ENCODE assay signal across 15 cellular contexts in the genomic region with DNA sequence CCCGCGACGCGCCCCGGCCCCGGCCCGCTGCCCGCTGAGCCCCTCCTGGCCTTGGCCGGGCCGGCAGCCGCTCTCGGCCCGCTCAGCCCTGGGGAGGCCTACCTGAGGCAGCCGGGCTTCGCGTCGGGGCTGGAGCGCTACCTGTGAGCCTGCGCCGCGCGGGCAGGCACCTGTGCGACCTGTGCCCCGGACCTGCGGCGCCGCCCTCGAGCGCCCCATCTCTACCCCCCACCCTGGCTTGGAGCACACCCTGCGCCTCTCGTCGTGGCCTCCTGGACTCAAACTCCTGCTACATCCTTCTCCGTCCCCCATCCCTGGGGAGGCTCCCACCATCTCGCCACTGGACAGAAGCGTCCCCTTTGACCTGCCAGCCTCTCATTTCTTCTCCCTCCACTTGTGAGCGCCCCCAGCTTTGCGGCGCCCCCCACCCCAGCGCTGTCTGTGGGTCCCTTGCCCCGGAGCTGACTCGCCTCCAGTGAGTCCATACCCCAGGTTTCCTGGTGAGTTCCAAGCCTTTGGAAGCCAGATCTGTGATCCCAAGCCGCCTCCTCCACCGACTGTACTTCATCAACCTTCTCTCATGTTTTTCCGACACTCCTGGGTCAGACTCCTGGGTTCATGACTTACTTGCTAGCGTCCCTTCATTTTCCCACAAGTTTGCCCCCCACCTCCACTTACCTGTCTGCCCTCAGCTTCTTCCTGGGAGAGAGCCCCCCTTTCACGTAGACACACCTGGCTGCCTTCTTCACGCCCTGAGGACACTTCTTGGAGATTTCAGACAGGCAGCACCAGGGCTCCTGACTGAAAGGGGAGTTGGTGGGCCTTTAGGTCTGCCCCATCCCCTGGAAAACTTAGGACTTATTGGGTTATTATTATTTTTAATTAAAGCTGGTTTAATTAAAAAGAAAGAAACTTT. TPM values are rescaled to one million over a fixed set of nuclear protein-coding genes. Genes with fewer than 3 reads are reported as not detected.
DNase-seq lines count a peak whose midpoint lies in the region; ATAC-seq lines count a peak whose summit lies in the region.
"Had no signal": no experiment of that assay in that cellular context is flagged by ENCODE, and none has a peak within 500 bp of the region (broad histone marks: within the 10 kb centered on the region; RNA-seq: fewer than 3 reads in every experiment).

No MANE protein-coding gene starts in this region.

- peak overlapping the region; percentile 37 for H3K4me3 Mint-ChIP-seq in T-helper 2 cell treated with Interferon-gamma antibody and Interleukin-4, amounts not matched to agents 5 μg/mL and 100 μg/mL, for 36 hours
- no peak overlapping the region for H3K4me3 Mint-ChIP-seq in activated T-helper 1 cell treated with anti-CD3 and anti-CD28 coated beads, Interleukin-12 subunit alpha, Interleukin-12 subunit beta, Interleukin-2, Interleukin-4 antibody, amounts not matched to agents 30 ng/mL and 10 ng/mL and 1 ng/mL, durations not matched to agents 14 hours and 24 hours and 36 hours
- H3K4me3 Mint-ChIP-seq in stimulated activated effector memory CD8-positive, alpha-beta T cell treated with anti-CD3 and anti-CD28 coated beads, Interleukin-12 subunit alpha, Interleukin-12 subunit beta, amount 100 ng/mL, for 72 hours, result peak overlapping the region; percentile 64
- no peak overlapping the region for H3K4me3 Mint-ChIP-seq in activated CD8-positive, alpha-beta memory T cell treated with anti-CD3 and anti-CD28 coated beads, Interleukin-2, amount 10 ng/mL, durations not matched to agents 7 days and 5 days

- H3K4me1 Mint-ChIP-seq in T-helper 2 cell treated with Interferon-gamma antibody and Interleukin-4, amounts not matched to agents 5 μg/mL and 100 μg/mL, for 36 hours (ENCODE audit: low read depth), result peaks cover 2% of the 10 kb centered on the region
- no peaks in the 10 kb centered on the region for H3K4me1 Mint-ChIP-seq in activated T-helper 1 cell treated with anti-CD3 and anti-CD28 coated beads, Interleukin-12 subunit alpha, Interleukin-12 subunit beta, Interleukin-2, Interleukin-4 antibody, amounts not matched to agents 30 ng/mL and 10 ng/mL and 1 ng/mL, durations not matched to agents 14 hours and 24 hours and 36 hours (ENCODE audit: low read depth)
- peaks cover 7% of the 10 kb centered on the region for H3K4me1 Mint-ChIP-seq in stimulated activated effector memory CD8-positive, alpha-beta T cell treated with anti-CD3 and anti-CD28 coated beads, Interleukin-12 subunit alpha, Interleukin-12 subunit beta, amount 100 ng/mL, for 72 hours
- peaks cover 7% of the 10 kb centered on the region for H3K4me1 Mint-ChIP-seq in activated CD8-positive, alpha-beta memory T cell treated with anti-CD3 and anti-CD28 coated beads, Interleukin-2, amount 10 ng/mL, durations not matched to agents 7 days and 5 days

- no peaks in the 10 kb centered on the region for H3K9me3 Mint-ChIP-seq in T-helper 2 cell treated with Interferon-gamma antibody and Interleukin-4, amounts not matched to agents 5 μg/mL and 100 μg/mL, for 36 hours
- no peaks in the 10 kb centered on the region for H3K9me3 Mint-ChIP-seq in activated T-helper 1 cell treated with anti-CD3 and anti-CD28 coated beads, Interleukin-12 subunit alpha, Interleukin-12 subunit beta, Interleukin-2, Interleukin-4 antibody, amounts not matched to agents 30 ng/mL and 10 ng/mL and 1 ng/mL, durations not matched to agents 14 hours and 24 hours and 36 hours
- H3K9me3 Mint-ChIP-seq in stimulated activated effector memory CD8-positive, alpha-beta T cell treated with anti-CD3 and anti-CD28 coated beads, Interleukin-12 subunit alpha, Interleukin-12 subunit beta, amount 100 ng/mL, for 72 hours, result no peaks in the 10 kb centered on the region
- H3K9me3 Mint-ChIP-seq in activated CD8-positive, alpha-beta memory T cell treated with anti-CD3 and anti-CD28 coated beads, Interleukin-2, amount 10 ng/mL, durations not matched to agents 7 days and 5 days (ENCODE audit: low read depth), result no peaks in the 10 kb centered on the region

- peak overlapping the region; percentile 28; the same call in 1 of the 2 replicates for H3K4me3 ChIP-seq in iPS-18c (ENCODE audit: insufficient read depth, low read depth, low read length)

- H3K27me3 Mint-ChIP-seq in T-helper 2 cell treated with Interferon-gamma antibody and Interleukin-4, amounts not matched to agents 5 μg/mL and 100 μg/mL, for 36 hours (ENCODE audit: low read depth), result peaks cover 70% of the 10 kb centered on the region
- peaks cover 65% of the 10 kb centered on the region for H3K27me3 Mint-ChIP-seq in activated T-helper 1 cell treated with anti-CD3 and anti-CD28 coated beads, Interleukin-12 subunit alpha, Interleukin-12 subunit beta, Interleukin-2, Interleukin-4 antibody, amounts not matched to agents 30 ng/mL and 10 ng/mL and 1 ng/mL, durations not matched to agents 14 hours and 24 hours and 36 hours (ENCODE audit: insufficient read depth)
- peaks cover 53% of the 10 kb centered on the region for H3K27me3 Mint-ChIP-seq in activated CD8-positive, alpha-beta memory T cell treated with anti-CD3 and anti-CD28 coated beads, Interleukin-2, amount 10 ng/mL, durations not matched to agents 7 days and 5 days

- intact Hi-C loops in activated T-helper 1 cell treated with anti-CD3 and anti-CD28 coated beads, Interleukin-12 subunit alpha, Interleukin-12 subunit beta, Interleukin-2, Interleukin-4 antibody, amounts not matched to agents 30 ng/mL and 10 ng/mL and 1 ng/mL, durations not matched to agents 14 hours and 24 hours and 36 hours (cut with micrococcal nuclease), result loop anchor here (2.0 kb wide), 1 partner anchor 15 kb away; no protein-coding TSS in a partner anchor

- H3K9me3 ChIP-seq in iPS-18c (ENCODE audit: control insufficient read depth, insufficient read depth, low read length), result peaks cover 2% of the 10 kb centered on the region

- no peak overlapping the region for H3K27ac Mint-ChIP-seq in T-helper 2 cell treated with Interferon-gamma antibody and Interleukin-4, amounts not matched to agents 5 μg/mL and 100 μg/mL, for 36 hours
- H3K27ac Mint-ChIP-seq in activated T-helper 1 cell treated with anti-CD3 and anti-CD28 coated beads, Interleukin-12 subunit alpha, Interleukin-12 subunit beta, Interleukin-2, Interleukin-4 antibody, amounts not matched to agents 30 ng/mL and 10 ng/mL and 1 ng/mL, durations not matched to agents 14 hours and 24 hours and 36 hours, result peak overlapping the region; percentile 32
- no peak overlapping the region for H3K27ac Mint-ChIP-seq in stimulated activated effector memory CD8-positive, alpha-beta T cell treated with anti-CD3 and anti-CD28 coated beads, Interleukin-12 subunit alpha, Interleukin-12 subunit beta, amount 100 ng/mL, for 72 hours
- H3K27ac Mint-ChIP-seq in activated CD8-positive, alpha-beta memory T cell treated with anti-CD3 and anti-CD28 coated beads, Interleukin-2, amount 10 ng/mL, durations not matched to agents 7 days and 5 days, result no peak overlapping the region

- no peak for ATAC-seq in stimulated activated effector memory CD8-positive, alpha-beta T cell treated with anti-CD3 and anti-CD28 coated beads, Interleukin-12 subunit alpha, Interleukin-12 subunit beta, amount 100 ng/mL, for 72 hours
- ATAC-seq in activated CD8-positive, alpha-beta memory T cell treated with anti-CD3 and anti-CD28 coated beads, Interleukin-2, amount 10 ng/mL, durations not matched to agents 7 days and 5 days, result no peak

- CTCF ChIA-PET in activated CD8-positive, alpha-beta memory T cell treated with anti-CD3 and anti-CD28 coated beads, Interleukin-2, amount 10 ng/mL, durations not matched to agents 7 days and 5 days (lab: Charles Lee), result interaction anchor here (1.3 to 3.7 kb wide), 4 partner anchors 10 to 20 kb away, joined by 3 to 13 read pairs (median 6); a partner anchor contains a TSS

- peaks cover 2% of the 10 kb centered on the region for H3K36me3 Mint-ChIP-seq in T-helper 2 cell treated with Interferon-gamma antibody and Interleukin-4, amounts not matched to agents 5 μg/mL and 100 μg/mL, for 36 hours (ENCODE audit: low read depth)
- no peaks in the 10 kb centered on the region for H3K36me3 Mint-ChIP-seq in activated T-helper 1 cell treated with anti-CD3 and anti-CD28 coated beads, Interleukin-12 subunit alpha, Interleukin-12 subunit beta, Interleukin-2, Interleukin-4 antibody, amounts not matched to agents 30 ng/mL and 10 ng/mL and 1 ng/mL, durations not matched to agents 14 hours and 24 hours and 36 hours (ENCODE audit: low read depth)
- no peaks in the 10 kb centered on the region for H3K36me3 Mint-ChIP-seq in stimulated activated effector memory CD8-positive, alpha-beta T cell treated with anti-CD3 and anti-CD28 coated beads, Interleukin-12 subunit alpha, Interleukin-12 subunit beta, amount 100 ng/mL, for 72 hours
- H3K36me3 Mint-ChIP-seq in activated CD8-positive, alpha-beta memory T cell treated with anti-CD3 and anti-CD28 coated beads, Interleukin-2, amount 10 ng/mL, durations not matched to agents 7 days and 5 days, result no peaks in the 10 kb centered on the region

- no peak for DNase-seq in T-helper 2 cell treated with Interferon-gamma antibody and Interleukin-4, amounts not matched to agents 5 μg/mL and 100 μg/mL, for 36 hours (ENCODE audit: low spot score)
- DNase-seq in T-helper 2 cell (no peak), NCI-H2107 (lab: John Stamatoyannopoulos, UW) (no peak), superior temporal gyrus (ENCODE audit: extremely low spot score) (no peak)
- no peak for DNase-seq in activated T-helper 1 cell treated with anti-CD3 and anti-CD28 coated beads, Interleukin-12 subunit alpha, Interleukin-12 subunit beta, Interleukin-2, Interleukin-4 antibody, amounts not matched to agents 30 ng/mL and 10 ng/mL and 1 ng/mL, durations not matched to agents 14 hours and 24 hours and 36 hours (ENCODE audit: low spot score)
- DNase-seq in stimulated activated effector memory CD8-positive, alpha-beta T cell treated with anti-CD3 and anti-CD28 coated beads, Interleukin-12 subunit alpha, Interleukin-12 subunit beta, amount 100 ng/mL, for 72 hours (ENCODE audit: low spot score in 2 of 2), result no peak
- no peak for DNase-seq in activated CD8-positive, alpha-beta memory T cell treated with anti-CD3 and anti-CD28 coated beads, Interleukin-2, amount 10 ng/mL, durations not matched to agents 7 days and 5 days
- DNase-seq: HCEC 1CT; stimulated activated CD4-positive, alpha-beta T cell treated with anti-CD3 and anti-CD28 coated beads, Interleukin-4, amount 100 ng/mL, for 4 hours; WERI-Rb-1 had no signal

RNA-seq across cellular contexts. Expression of a gene that starts 1.3 kb away (rescaled TPM):
- total RNA-seq in activated T-helper 1 cell treated with anti-CD3 and anti-CD28 coated beads, Interleukin-12 subunit alpha, Interleukin-12 subunit beta, Interleukin-2, Interleukin-4 antibody, amounts not matched to agents 30 ng/mL and 10 ng/mL and 1 ng/mL, durations not matched to agents 14 hours and 24 hours and 36 hours, result not detected in 2 replicates
- total RNA-seq in activated CD8-positive, alpha-beta memory T cell treated with anti-CD3 and anti-CD28 coated beads, Interleukin-2, amount 10 ng/mL, durations not matched to agents 7 days and 5 days, result not detected
- total RNA-seq: A172, cardiac muscle cell, renal cortical epithelial cell, SK-MEL-5 had no signal

RNA-seq across cellular contexts. Expression of a gene that starts 20.5 kb away (rescaled TPM):
- 0.17 and 0.21 TPM in 2 replicates for total RNA-seq in activated T-helper 1 cell treated with anti-CD3 and anti-CD28 coated beads, Interleukin-12 subunit alpha, Interleukin-12 subunit beta, Interleukin-2, Interleukin-4 antibody, amounts not matched to agents 30 ng/mL and 10 ng/mL and 1 ng/mL, durations not matched to agents 14 hours and 24 hours and 36 hours
- under 1 TPM; 0.23 to 0.53 TPM for total RNA-seq in activated CD8-positive, alpha-beta memory T cell treated with anti-CD3 and anti-CD28 coated beads, Interleukin-2, amount 10 ng/mL, durations not matched to agents 7 days and 5 days
- total RNA-seq: cardiac muscle cell had no signal

Comparison
In these comparisons a context has a peak if more than half of its experiments do, and no peak if none do; other contexts are left out.
1. H3K4me3 Mint-ChIP-seq: peak in T-helper 2 cell treated with Interferon-gamma antibody and Interleukin-4, amounts not matched to agents 5 μg/mL and 100 μg/mL, for 36 hours (single experiment) and stimulated activated effector memory CD8-positive, alpha-beta T cell treated with anti-CD3 and anti-CD28 coated beads, Interleukin-12 subunit alpha, Interleukin-12 subunit beta, amount 100 ng/mL, for 72 hours (single experiment); none in activated T-helper 1 cell treated with anti-CD3 and anti-CD28 coated beads, Interleukin-12 subunit alpha, Interleukin-12 subunit beta, Interleukin-2, Interleukin-4 antibody, amounts not matched to agents 30 ng/mL and 10 ng/mL and 1 ng/mL, durations not matched to agents 14 hours and 24 hours and 36 hours (single experiment) and activated CD8-positive, alpha-beta memory T cell treated with anti-CD3 and anti-CD28 coated beads, Interleukin-2, amount 10 ng/mL, durations not matched to agents 7 days and 5 days (single experiment).